ENCODE assay signal across 6 cellular contexts in genomic region chr3:45246236-45246635, GRCh38. TPM values are rescaled to one million over a fixed set of nuclear protein-coding genes. Genes with fewer than 3 reads are reported as not detected.
"Had no signal": no experiment of that assay in that cellular context is flagged by ENCODE, and none has a peak within 500 bp of the region (broad histone marks: within the 10 kb centered on the region; RNA-seq: fewer than 3 reads in every experiment).

No MANE protein-coding gene starts in this region.

- H3K4me2 ChIP-seq: GM23338, KMS-11 had no signal

- H3K27ac ChIP-seq: KMS-11 had no signal

- H3K4me3 ChIP-seq: GM23338 had no signal

- ATAC-seq: GM23338 had no signal

- H2AFZ ChIP-seq: GM23338 had no signal

- H3K27ac Mint-ChIP-seq: GM23338, H9, IgD-negative memory B cell had no signal

- H3K36me3 Mint-ChIP-seq: IgD-negative memory B cell had no signal

- H3K9me3 Mint-ChIP-seq: GM23338, H9, IgD-negative memory B cell had no signal

- H3K4me1 Mint-ChIP-seq: IgD-negative memory B cell had no signal

- H3K9ac ChIP-seq: KMS-11 had no signal

- H3K4me3 Mint-ChIP-seq: GM23338, H9, IgD-negative memory B cell had no signal

- DNase-seq: H9, HCEC 1CT, KBM-7 had no signal

RNA-seq across cellular contexts. Expression of gene TMEM158, which starts 20.1 kb away (rescaled TPM):
- polyA plus RNA-seq: IgD-negative memory B cell had no signal
